19 cellular contexts compared by ENCODE assay signal in the genomic region with DNA sequence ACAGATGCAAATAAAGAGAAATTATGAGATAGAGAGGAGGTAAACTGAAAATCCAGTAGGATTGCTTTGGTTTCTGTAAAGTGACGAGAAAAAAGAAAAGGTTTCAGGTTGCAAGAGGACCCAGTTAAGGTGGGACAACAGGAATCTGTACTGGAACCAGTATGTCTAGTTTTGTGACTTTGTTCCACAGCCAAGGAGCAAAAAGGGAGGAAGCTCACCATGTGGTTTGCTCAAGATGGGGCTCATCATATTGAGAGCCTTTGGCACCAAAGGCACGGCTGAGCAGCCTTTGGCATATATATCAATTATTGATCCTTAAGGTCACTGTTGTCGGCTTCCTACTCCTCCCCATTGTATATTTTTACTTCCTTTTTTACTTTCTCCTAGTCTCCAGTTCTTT. TPM values are rescaled to one million over a fixed set of nuclear protein-coding genes. Genes with fewer than 3 reads are reported as not detected.
DNase-seq lines count a peak whose midpoint lies in the region; ATAC-seq and TF ChIP-seq lines count a peak whose summit lies in the region.
"Had no signal": no experiment of that assay in that cellular context is flagged by ENCODE, and none has a peak within 500 bp of the region (broad histone marks: within the 10 kb centered on the region; RNA-seq: fewer than 3 reads in every experiment).

No MANE protein-coding gene starts in this region.

- H2AFZ ChIP-seq in GM23338, result peak overlapping the region; percentile 66; the same call in 1 of the 2 replicates

- no peak overlapping the region for H3K27ac Mint-ChIP-seq in GM23338
- H3K27ac Mint-ChIP-seq in chondrocyte (ENCODE audit: unreplicated experiment), result peak overlapping the region; percentile 53
- H3K27ac Mint-ChIP-seq in nephron, result peak overlapping the region in 2 of 3 experiments; percentile 0 to 40
- H3K27ac Mint-ChIP-seq: H9 had no signal

- no peak overlapping the region for H3K4me2 ChIP-seq in GM23338

- peaks cover 20% of the 10 kb centered on the region for H3K4me1 ChIP-seq in GM23338 (ENCODE audit: insufficient read depth)

- no peak overlapping the region for H3K27ac ChIP-seq in GM23338 (ENCODE audit: low read depth)
- H3K27ac ChIP-seq: gastrocnemius medialis had no signal

- H3K4me3 Mint-ChIP-seq in GM23338 (no peak overlapping the region), chondrocyte (ENCODE audit: unreplicated experiment) (no peak overlapping the region), nephron (peak overlapping the region; percentile 48 to 79 (median 72))

- peaks cover 3% of the 10 kb centered on the region; the same call in 1 of the 2 replicates for H3K27me3 ChIP-seq in GM23338 (ENCODE audit: insufficient read depth)
- H3K27me3 ChIP-seq: gastrocnemius medialis, transverse colon had no signal

- peaks cover 32% of the 10 kb centered on the region for H3K4me1 Mint-ChIP-seq in GM23338
- H3K4me1 Mint-ChIP-seq in chondrocyte (ENCODE audit: low read depth), result peaks cover 31% of the 10 kb centered on the region
- peaks cover 24% of the 10 kb centered on the region for H3K4me1 Mint-ChIP-seq in nephron

- peaks cover 7% of the 10 kb centered on the region; the same call in 2 of the 3 replicates for H3K9me3 Mint-ChIP-seq in GM23338
- no peaks in the 10 kb centered on the region for H3K9me3 Mint-ChIP-seq in chondrocyte (ENCODE audit: low read depth)
- no peaks in the 10 kb centered on the region for H3K9me3 Mint-ChIP-seq in nephron

- H3K27me3 Mint-ChIP-seq in GM23338 (ENCODE audit: insufficient read depth, low read depth, poor library complexity) (peaks cover 19% of the 10 kb centered on the region), chondrocyte (ENCODE audit: low read depth) (no peaks in the 10 kb centered on the region), nephron (ENCODE audit: low read depth) (peaks cover 5% of the 10 kb centered on the region)

- DNase-seq in DMS53 (lab: John Stamatoyannopoulos, UW), result peak; percentile 54
- no peak for DNase-seq in DMS53 treated with DMSO at 0.1 percent for 48 hours (lab: John Stamatoyannopoulos, UW; ENCODE audit: unreplicated experiment)
- DNase-seq in GM23338 (ENCODE audit: low spot score), result no peak
- no peak for DNase-seq in chondrocyte (ENCODE audit: low spot score)
- no peak for DNase-seq in NCI-H748 (lab: John Stamatoyannopoulos, UW; ENCODE audit: unreplicated experiment)
- DNase-seq in activated gamma-delta T cell (lab: John Stamatoyannopoulos, UW), result no peak
- DNase-seq: 8988T; activated naive CD4-positive, alpha-beta T cell treated with anti-CD3 and anti-CD28 coated beads, Interleukin-2, amount 50 U/mL, for 16 hours; C1 segment of cervical spinal cord; caudate nucleus; gastrocnemius medialis; GDM1; H9; MV-4-11; nucleus accumbens; transverse colon had no signal

- TF ChIP-seq CTCF in GM23338 (conservative IDR thresholded peaks at IDR 0.05; ENCODE audit: low read depth in 2 of 2), result no peak
- TF ChIP-seq CTCF in chondrocyte (IDR thresholded peaks at IDR 0.05), result no peak
- TF ChIP-seq CTCF in nephron (IDR thresholded peaks at IDR 0.05; ENCODE audit: unreplicated experiment in 3 of 3), result no peak

- peaks cover 3% of the 10 kb centered on the region; the same call in 1 of the 2 replicates for H3F3A ChIP-seq in GM23338 (replicated peaks; ENCODE audit: low read depth)

- H3K36me3 ChIP-seq in GM23338 (ENCODE audit: insufficient read depth), result no peaks in the 10 kb centered on the region
- H3K36me3 ChIP-seq: gastrocnemius medialis, transverse colon had no signal

- H3K9me2 ChIP-seq in GM23338 (ENCODE audit: insufficient read depth), result no peaks in the 10 kb centered on the region

- no peak overlapping the region for H3K4me3 ChIP-seq in GM23338
- H3K4me3 ChIP-seq: gastrocnemius medialis, transverse colon had no signal

- ATAC-seq in GM23338, result no peak
- no peak for ATAC-seq in GM19351 (IDR thresholded peaks at IDR 0.05; ENCODE audit: unreplicated experiment)
- ATAC-seq: gastrocnemius medialis had no signal

- no peaks in the 10 kb centered on the region; the same call in 1 of the 2 replicates for H3K79me2 ChIP-seq in GM23338 (replicated peaks; ENCODE audit: insufficient read depth)

- no peaks in the 10 kb centered on the region for H4K20me1 ChIP-seq in GM23338 (replicated peaks; ENCODE audit: insufficient read depth)

- H3K36me3 Mint-ChIP-seq in GM23338 (ENCODE audit: low read depth) (peaks cover 2% of the 10 kb centered on the region; the same call in 1 of the 3 replicates), chondrocyte (ENCODE audit: low read depth) (no peaks in the 10 kb centered on the region), nephron (ENCODE audit: low read depth) (no peaks in the 10 kb centered on the region)

TF ChIP-seq in GM23338, 12 proteins besides CTCF, POLR2A, EP300 and RAD21 (continues in another document):
- TF ChIP-seq EZH2phosphoT487 (IDR thresholded peaks at IDR 0.05; ENCODE audit: unreplicated experiment) (no peak), ZNF114 (CRISPR knock-in tag; IDR thresholded peaks at IDR 0.05) (no peak), EZH2 (IDR thresholded peaks at IDR 0.05; ENCODE audit: low read depth, unreplicated experiment) (no peak)
- TF ChIP-seq, protein P1, sequence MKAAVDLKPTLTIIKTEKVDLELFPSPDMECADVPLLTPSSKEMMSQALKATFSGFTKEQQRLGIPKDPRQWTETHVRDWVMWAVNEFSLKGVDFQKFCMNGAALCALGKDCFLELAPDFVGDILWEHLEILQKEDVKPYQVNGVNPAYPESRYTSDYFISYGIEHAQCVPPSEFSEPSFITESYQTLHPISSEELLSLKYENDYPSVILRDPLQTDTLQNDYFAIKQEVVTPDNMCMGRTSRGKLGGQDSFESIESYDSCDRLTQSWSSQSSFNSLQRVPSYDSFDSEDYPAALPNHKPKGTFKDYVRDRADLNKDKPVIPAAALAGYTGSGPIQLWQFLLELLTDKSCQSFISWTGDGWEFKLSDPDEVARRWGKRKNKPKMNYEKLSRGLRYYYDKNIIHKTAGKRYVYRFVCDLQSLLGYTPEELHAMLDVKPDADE (IDR thresholded peaks at IDR 0.05), result no peak

RNA-seq across cellular contexts. Expression of a gene that starts 1.8 kb away (rescaled TPM):
- 15.5 and 26.8 TPM in 2 replicates for total RNA-seq in GM23338 (2014; rRNA removed; shearing (Covaris generic))
- polyA plus RNA-seq in GM23338 (2016; fragmentation: Nextera tagmentation; extraction: Ambion mirVana), result 5.6 and 6.3 TPM in 2 replicates
- 20.2 to 27.8 TPM (median 25.5 TPM) in 3 replicates for total RNA-seq in chondrocyte

RNA-seq across cellular contexts. Expression of a gene that starts 37.0 kb away (rescaled TPM):
- total RNA-seq in GM23338 (2014; rRNA removed; shearing (Covaris generic)), result 11.7 and 12.6 TPM in 2 replicates
- polyA plus RNA-seq in GM23338 (2016; fragmentation: Nextera tagmentation; extraction: Ambion mirVana), result 3.8 and 4.5 TPM in 2 replicates
- 11.2 to 15.8 TPM (median 12.4 TPM) in 3 replicates for total RNA-seq in chondrocyte

RNA-seq across cellular contexts. Expression of a gene that starts 38.2 kb away (rescaled TPM):
- 2.6 and 4.1 TPM in 2 replicates for total RNA-seq in GM23338 (2014; rRNA removed; shearing (Covaris generic))
- polyA plus RNA-seq in GM23338 (2016; fragmentation: Nextera tagmentation; extraction: Ambion mirVana), result 1.8 and 3.6 TPM in 2 replicates
- not detected in 3 replicates for total RNA-seq in chondrocyte
- total RNA-seq: RPMI7951 had no signal

Comparison
In these comparisons a context has a peak if more than half of its experiments do, and no peak if none do; other contexts are left out.
1. H3K4me3 Mint-ChIP-seq: peak in nephron (3 of 3); none in GM23338 (single experiment) and chondrocyte (single experiment).